In genomic region chr2:69387770-69388481, GRCh38 we compare ENCODE assay signal across 8 cellular contexts. TPM values are rescaled to one million over a fixed set of nuclear protein-coding genes. Genes with fewer than 3 reads are reported as not detected.
DNase-seq lines count a peak whose midpoint lies in the region; ATAC-seq and TF ChIP-seq lines count a peak whose summit lies in the region.

No MANE protein-coding gene starts in this region.

- WGBS in heart left ventricle, 4 donors = 66 to 74% (median 71%) methylated on average over 14 of the region's 14 CpGs

- H3K27me3 ChIP-seq in heart left ventricle = no peaks in the 10 kb centered on the region

- H3K27ac ChIP-seq in heart left ventricle (peak overlapping the region in 10 of 12 donors; percentile 63 to 89 (median 86)), temporal lobe (ENCODE audit: low read depth, low read length) (peak overlapping the region; percentile 33)

- H3K4me1 Mint-ChIP-seq in activated T-helper 1 cell treated with anti-CD3 and anti-CD28 coated beads, Interleukin-12 subunit alpha, Interleukin-12 subunit beta, Interleukin-2, Interleukin-4 antibody, amounts not matched to agents 30 ng/mL and 10 ng/mL and 1 ng/mL, durations not matched to agents 14 hours and 24 hours and 36 hours (ENCODE audit: low read depth) = peaks cover 37% of the 10 kb centered on the region
- H3K4me1 Mint-ChIP-seq in immature natural killer cell = peaks cover 24 to 38% of the 10 kb centered on the region in 2 donors

- intact Hi-C loops in heart left ventricle (cut with DNase I) = loop anchor here in 4 of 10 donors (5.0 to 10.0 kb wide), 2 partner anchors 49 to 97 kb away; partner anchors contain the start of gene NFU1 (in 3 of the 4)
- intact Hi-C loops in Right ventricle myocardium inferior (cut with DNase I) = loop anchor here (5.0 to 10.0 kb wide), 2 partner anchors 49 to 257 kb away; partner anchors contain the start of genes AAK1 and NFU1
- intact Hi-C loops in activated T-helper 1 cell treated with anti-CD3 and anti-CD28 coated beads, Interleukin-12 subunit alpha, Interleukin-12 subunit beta, Interleukin-2, Interleukin-4 antibody, amounts not matched to agents 30 ng/mL and 10 ng/mL and 1 ng/mL, durations not matched to agents 14 hours and 24 hours and 36 hours (cut with micrococcal nuclease) = loop anchor here (1.0 to 5.0 kb wide), 7 partner anchors 49 to 921 kb away; partner anchors contain the start of genes APLF, FBXO48, GMCL1 and NFU1

- TF ChIP-seq CTCF in heart left ventricle (IDR thresholded peaks at IDR 0.05) = no peak

- DNase-seq in heart left ventricle (no peak), Right ventricle myocardium inferior (ENCODE audit: missing footprints) (no peak), immature natural killer cell (no peak), cerebellum (ENCODE audit: low spot score) (no peak)
- no peak for DNase-seq in activated T-helper 1 cell treated with anti-CD3 and anti-CD28 coated beads, Interleukin-12 subunit alpha, Interleukin-12 subunit beta, Interleukin-2, Interleukin-4 antibody, amounts not matched to agents 30 ng/mL and 10 ng/mL and 1 ng/mL, durations not matched to agents 14 hours and 24 hours and 36 hours (ENCODE audit: low spot score)
- DNase-seq in activated CD4-positive, CD25-positive, alpha-beta regulatory T cell treated with anti-CD3 and anti-CD28 coated beads, Interleukin-2, amount 50 U/mL, for 72 hours = no peak

- no peaks in the 10 kb centered on the region for H3K27me3 Mint-ChIP-seq in activated T-helper 1 cell treated with anti-CD3 and anti-CD28 coated beads, Interleukin-12 subunit alpha, Interleukin-12 subunit beta, Interleukin-2, Interleukin-4 antibody, amounts not matched to agents 30 ng/mL and 10 ng/mL and 1 ng/mL, durations not matched to agents 14 hours and 24 hours and 36 hours (ENCODE audit: insufficient read depth)
- no peaks in the 10 kb centered on the region for H3K27me3 Mint-ChIP-seq in immature natural killer cell (ENCODE audit: low read depth in 3 of 3)

- no peaks in the 10 kb centered on the region for H3K9me3 ChIP-seq in heart left ventricle

- peaks cover 0 to under 1% (median 0%) of the 10 kb centered on the region in 9 donors for H3K36me3 ChIP-seq in heart left ventricle

- no peak for TF ChIP-seq POLR2A in heart left ventricle (IDR thresholded peaks at IDR 0.05)

- no peaks in the 10 kb centered on the region for H3K9me3 Mint-ChIP-seq in activated T-helper 1 cell treated with anti-CD3 and anti-CD28 coated beads, Interleukin-12 subunit alpha, Interleukin-12 subunit beta, Interleukin-2, Interleukin-4 antibody, amounts not matched to agents 30 ng/mL and 10 ng/mL and 1 ng/mL, durations not matched to agents 14 hours and 24 hours and 36 hours
- no peaks in the 10 kb centered on the region for H3K9me3 Mint-ChIP-seq in immature natural killer cell

- peak overlapping the region; percentile 86 for H3K4me3 Mint-ChIP-seq in activated T-helper 1 cell treated with anti-CD3 and anti-CD28 coated beads, Interleukin-12 subunit alpha, Interleukin-12 subunit beta, Interleukin-2, Interleukin-4 antibody, amounts not matched to agents 30 ng/mL and 10 ng/mL and 1 ng/mL, durations not matched to agents 14 hours and 24 hours and 36 hours
- H3K4me3 Mint-ChIP-seq in immature natural killer cell = peak overlapping the region; percentile 87 to 94 (median 91)

- H3K4me3 ChIP-seq in heart left ventricle = peak overlapping the region; percentile 49 to 98 (median 91)

- peak overlapping the region; percentile 81 for H3K27ac Mint-ChIP-seq in activated T-helper 1 cell treated with anti-CD3 and anti-CD28 coated beads, Interleukin-12 subunit alpha, Interleukin-12 subunit beta, Interleukin-2, Interleukin-4 antibody, amounts not matched to agents 30 ng/mL and 10 ng/mL and 1 ng/mL, durations not matched to agents 14 hours and 24 hours and 36 hours
- H3K27ac Mint-ChIP-seq in immature natural killer cell = peak overlapping the region; percentile 85 to 96 (median 92)

- peaks cover 1% of the 10 kb centered on the region for H3K36me3 Mint-ChIP-seq in activated T-helper 1 cell treated with anti-CD3 and anti-CD28 coated beads, Interleukin-12 subunit alpha, Interleukin-12 subunit beta, Interleukin-2, Interleukin-4 antibody, amounts not matched to agents 30 ng/mL and 10 ng/mL and 1 ng/mL, durations not matched to agents 14 hours and 24 hours and 36 hours (ENCODE audit: low read depth)
- no peaks in the 10 kb centered on the region for H3K36me3 Mint-ChIP-seq in immature natural killer cell

- H3K4me1 ChIP-seq in heart left ventricle = peaks cover 0 to 57% (median 19%) of the 10 kb centered on the region in 12 donors

- ATAC-seq in heart left ventricle (no peak), Right ventricle myocardium inferior (no peak), HG03039 (IDR thresholded peaks at IDR 0.05; ENCODE audit: unreplicated experiment) (no peak)

RNA-seq across cellular contexts. Expression of gene GFPT1, which starts 0.9 kb away (rescaled TPM):
- total RNA-seq in heart left ventricle (10 to 100 TPM; 22.6 to 87.9 (median 46.9) TPM), Right ventricle myocardium inferior (38.9 TPM), temporal lobe (65.6 TPM), cerebellum (49.0 TPM)
- polyA plus RNA-seq in heart left ventricle (10 to 100 TPM in 1 of 2 donors, 1 to 10 TPM in 1; 5.7 to 28.5 TPM), immature natural killer cell (10 to 100 TPM in 1 of 3 donors, 1 to 10 TPM in 2; 4.5 to 11.0 (median 5.5) TPM)
- total RNA-seq in activated T-helper 1 cell treated with anti-CD3 and anti-CD28 coated beads, Interleukin-12 subunit alpha, Interleukin-12 subunit beta, Interleukin-2, Interleukin-4 antibody, amounts not matched to agents 30 ng/mL and 10 ng/mL and 1 ng/mL, durations not matched to agents 14 hours and 24 hours and 36 hours = 47.3 and 52.3 TPM in 2 replicates

RNA-seq across cellular contexts. Expression of gene NFU1, which starts 49.3 kb away (rescaled TPM):
- total RNA-seq in heart left ventricle (100 to 1,000 TPM in 6 of 9 donors, 10 to 100 TPM in 3; 76.6 to 144 (median 110) TPM), Right ventricle myocardium inferior (122 TPM), temporal lobe (32.9 TPM), cerebellum (30.0 TPM)
- polyA plus RNA-seq in heart left ventricle (100 to 1,000 TPM in 1 of 2 donors, 10 to 100 TPM in 1; 61.5 to 156 TPM), immature natural killer cell (100 to 1,000 TPM in 2 of 3 donors, 10 to 100 TPM in 1; 67.2 to 130 (median 126) TPM)
- 29.3 and 29.8 TPM in 2 replicates for total RNA-seq in activated T-helper 1 cell treated with anti-CD3 and anti-CD28 coated beads, Interleukin-12 subunit alpha, Interleukin-12 subunit beta, Interleukin-2, Interleukin-4 antibody, amounts not matched to agents 30 ng/mL and 10 ng/mL and 1 ng/mL, durations not matched to agents 14 hours and 24 hours and 36 hours
